ENCODE assay signal across 10 cellular contexts in the genomic region with DNA sequence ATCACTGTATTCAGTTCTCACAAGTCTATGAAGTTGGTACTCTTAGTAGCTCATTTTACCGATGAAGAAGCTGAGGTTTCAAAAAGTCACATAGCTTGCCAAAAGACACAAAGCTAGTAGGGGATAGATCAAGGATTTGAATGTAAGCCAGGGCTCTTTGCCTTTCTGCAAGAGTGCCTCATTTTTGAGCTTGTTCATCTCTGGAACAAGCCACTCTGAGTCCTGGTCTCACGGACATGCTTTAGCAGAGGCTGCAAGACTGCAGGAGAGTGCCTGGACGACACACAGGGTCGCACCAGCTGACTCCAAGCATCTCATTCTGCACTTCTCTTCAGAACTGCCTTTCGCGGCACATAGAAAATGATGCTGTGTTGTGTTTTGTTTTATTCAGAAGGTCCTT. TPM values are rescaled to one million over a fixed set of nuclear protein-coding genes. Genes with fewer than 3 reads are reported as not detected.
A peak's percentile ranks its signal among the peaks of the same experiment; 100 is the strongest.
DNase-seq lines count a peak whose midpoint lies in the region; TF ChIP-seq lines count a peak whose summit lies in the region.
"Had no signal": no experiment of that assay in that cellular context is flagged by ENCODE, and none has a peak within 500 bp of the region (broad histone marks: within the 10 kb centered on the region; RNA-seq: fewer than 3 reads in every experiment).

No MANE protein-coding gene starts in this region.

- no peak for DNase-seq in ascending aorta (ENCODE audit: low spot score in 2 of 2)
- peak; percentile 52 for DNase-seq in inferior parietal cortex (ENCODE audit: extremely low spot score)
- DNase-seq in HK-2 (ENCODE audit: unreplicated experiment) = no peak
- DNase-seq in HAP-1 (ENCODE audit: low spot score in 2 of 2) = no peak
- DNase-seq in HuH-7.5 (ENCODE audit: low spot score) = no peak
- DNase-seq: amniotic stem cell, NCI-H526 treated with DMSO at 0.1 percent for 48 hours, T-cell had no signal

- no peaks in the 10 kb centered on the region for H3K36me3 ChIP-seq in KMS-11 (ENCODE audit: insufficient read depth)
- no peaks in the 10 kb centered on the region for H3K36me3 ChIP-seq in ascending aorta
- no peaks in the 10 kb centered on the region for H3K36me3 ChIP-seq in subcutaneous abdominal adipose tissue (ENCODE audit: control insufficient read depth in 5 of 5, insufficient read depth in 5 of 5, low read length in 5 of 5)
- no peaks in the 10 kb centered on the region for H3K36me3 ChIP-seq in HAP-1 (replicated peaks)

- H3K79me2 ChIP-seq in KMS-11 (ENCODE audit: insufficient read depth, low read depth) = peaks cover 79% of the 10 kb centered on the region

- no peaks in the 10 kb centered on the region for H3K27me3 ChIP-seq in KMS-11 (ENCODE audit: insufficient read depth, low read depth)
- H3K27me3 ChIP-seq in ascending aorta = no peaks in the 10 kb centered on the region
- peaks cover 0 to 5% (median 0%) of the 10 kb centered on the region in 5 donors for H3K27me3 ChIP-seq in subcutaneous abdominal adipose tissue (ENCODE audit: control insufficient read depth in 5 of 5, insufficient read depth in 4 of 5, low read length in 5 of 5)
- H3K27me3 ChIP-seq in HAP-1 (ENCODE audit: low read depth) = no peaks in the 10 kb centered on the region

- H3K4me3 ChIP-seq in KMS-11 (IDR thresholded peaks at IDR 0.05; ENCODE audit: insufficient read depth, low read depth, low read length) (no peak overlapping the region), ascending aorta (peak overlapping the region; percentile 15 to 87), subcutaneous abdominal adipose tissue (ENCODE audit: low read depth in 1 of 5, low read length in 5 of 5) (peak overlapping the region in 4 of 5 donors; percentile 83 to 97 (median 86)), HAP-1 (no peak overlapping the region)

- no peak overlapping the region for H2AFZ ChIP-seq in KMS-11 (ENCODE audit: low read depth)

- intact Hi-C loops in ascending aorta (cut with DNase I) = loop anchor here (2.0 to 5.0 kb wide), 8 partner anchors 28 to 573 kb away; no protein-coding TSS in a partner anchor

- H3K27ac ChIP-seq in KMS-11 (no peak overlapping the region), ascending aorta (peak overlapping the region; percentile 98 to 99), subcutaneous abdominal adipose tissue (ENCODE audit: low read depth, low read length) (peak overlapping the region; percentile 63)

- H3K4me1 ChIP-seq in KMS-11 (ENCODE audit: low read depth, poor library complexity, severe bottlenecking) (peaks cover 28% of the 10 kb centered on the region), ascending aorta (peaks cover 5 to 44% of the 10 kb centered on the region in 2 donors), subcutaneous abdominal adipose tissue (ENCODE audit: control insufficient read depth in 5 of 5, insufficient read depth in 5 of 5, low read length in 5 of 5) (peaks cover 11 to 81% (median 78%) of the 10 kb centered on the region in 5 donors), HAP-1 (peaks cover 37% of the 10 kb centered on the region)

- H3K9ac ChIP-seq in KMS-11 = no peak overlapping the region
- peak overlapping the region in 3 of 5 donors; percentile 1 to 42 (median 35) for H3K9ac ChIP-seq in subcutaneous abdominal adipose tissue (ENCODE audit: low read length in 5 of 5)

- H3K9me3 ChIP-seq in ascending aorta = no peaks in the 10 kb centered on the region
- H3K9me3 ChIP-seq in subcutaneous abdominal adipose tissue (ENCODE audit: control insufficient read depth in 5 of 5, low read length in 5 of 5) = no peaks in the 10 kb centered on the region
- H3K9me3 ChIP-seq in HAP-1 = no peaks in the 10 kb centered on the region

- in situ Hi-C loops in HAP-1 (cut with MboI; ENCODE audit: low sequenced_read_pairs) = loop anchor here (10.0 kb wide), 1 partner anchor 420 kb away; no protein-coding TSS in a partner anchor

- peak overlapping the region; percentile 91; the same call in 1 of the 2 replicates for H3K4me2 ChIP-seq in KMS-11

- 0 out of 2 replicates have a peak, but pooled peaks cover 5% of the 10 kb centered on the region for H4K20me1 ChIP-seq in KMS-11 (ENCODE audit: insufficient read depth)

- TF ChIP-seq CTCF in KMS-11 (conservative IDR thresholded peaks at IDR 0.05; ENCODE audit: low read depth, low read length) (no peak), ascending aorta (IDR thresholded peaks at IDR 0.05) (no peak)

RNA-seq across cellular contexts. Expression of a gene that starts 3.7 kb away (rescaled TPM):
- 29.7 TPM for total RNA-seq in ascending aorta

Comparison
In these comparisons a context has a peak if more than half of its experiments do, and no peak if none do; other contexts are left out.
1. H3K4me3 ChIP-seq: peak in ascending aorta (2 of 2) and subcutaneous abdominal adipose tissue (4 of 5); none in KMS-11 (single experiment) and HAP-1 (single experiment).